ENCODE assay signal across 8 cellular contexts in genomic region chr19:42219812-42220750, GRCh38. TPM values are rescaled to one million over a fixed set of nuclear protein-coding genes. Genes with fewer than 3 reads are reported as not detected.
DNase-seq lines count a peak whose midpoint lies in the region; ATAC-seq, FAIRE-seq and TF ChIP-seq lines count a peak whose summit lies in the region.

Gene ZNF526 (plus strand): TSS chr19:42220312. CDS start chr19:42224404, 4,092 bp downstream.

- TF ChIP-seq CTCF in keratinocyte (optimal IDR thresholded peaks at IDR 0.05 in 1 of 3, IDR thresholded peaks at IDR 0.05 in 1 of 3, conservative IDR thresholded peaks at IDR 0.05 in 1 of 3; ENCODE audit: extremely low read depth in 1 of 3, insufficient read depth in 2 of 3, low read length in 3 of 3), result no peak

- dilution Hi-C loops in keratinocyte (cut with MboI; ENCODE audit: extremely low pct_ligation_motif_present, low sequenced_read_pairs), result no loop called here

- peak; percentile 74 for ATAC-seq in HG03432 (IDR thresholded peaks at IDR 0.05; ENCODE audit: unreplicated experiment)

- peak within 1 kb of the TSS; percentile 90 for H3K27ac ChIP-seq in keratinocyte (ENCODE audit: control insufficient read depth, insufficient read depth, low read length)

- H3K9me3 ChIP-seq in keratinocyte (ENCODE audit: control insufficient read depth, low read depth, low read length), result no peaks in the 10 kb centered on the region

- H3K9ac ChIP-seq in keratinocyte (ENCODE audit: control insufficient read depth, extremely low read depth, insufficient read depth, low read length), result peak within 1 kb of the TSS; percentile 94

- no peaks in the 10 kb centered on the region for H3K27me3 ChIP-seq in keratinocyte (ENCODE audit: control insufficient read depth, extremely low read depth, insufficient read depth, low read length)

- H3K9me1 ChIP-seq in keratinocyte (ENCODE audit: control insufficient read depth, extremely low read depth, insufficient read depth, low read length), result peaks cover 2% of the 10 kb centered on the region

- peak; percentile 83 for FAIRE-seq in keratinocyte (lab: Jason Lieb, UNC)

- peak; percentile 91 to 93 for DNase-seq in AML-193 (lab: John Stamatoyannopoulos, UW)
- DNase-seq in NCI-H510A (lab: John Stamatoyannopoulos, UW), result peak; percentile 91
- DNase-seq in activated CD4-positive, CD25-positive, alpha-beta regulatory T cell treated with anti-CD3 and anti-CD28 coated beads, Interleukin-2, amount 50 U/mL, for 72 hours, result peak; percentile 96
- peak; percentile 87 to 97 for DNase-seq in cerebellar nuclear complex (lab: John Stamatoyannopoulos, UW)
- peak; percentile 94 for DNase-seq in keratinocyte (ENCODE audit: low read depth, low spot score)
- peak; percentile 94 to 95 (median 95) for DNase-seq in stimulated activated CD4-positive, alpha-beta T cell treated with anti-CD3 and anti-CD28 coated beads, Interleukin-12 subunit alpha, Interleukin-12 subunit beta, amount 100 ng/mL, for 48 hours (ENCODE audit: low read depth in 2 of 3, low spot score in 1 of 3)

- H2AFZ ChIP-seq in keratinocyte (ENCODE audit: control insufficient read depth, low read length), result peak within 1 kb of the TSS; percentile 90

- H4K20me1 ChIP-seq in keratinocyte (ENCODE audit: control insufficient read depth, extremely low read depth, insufficient read depth, low read length), result peaks cover 6% of the 10 kb centered on the region

- H3K79me2 ChIP-seq in keratinocyte (ENCODE audit: control insufficient read depth, insufficient read depth, low read length), result peaks cover 64% of the 10 kb centered on the region

- peak within 1 kb of the TSS; percentile 88 for H3K4me2 ChIP-seq in keratinocyte (ENCODE audit: control insufficient read depth, extremely low read depth, insufficient read depth, low read depth, low read length)

- peaks cover 15 to 30% of the 10 kb centered on the region in 2 experiments for H3K36me3 ChIP-seq in keratinocyte (ENCODE audit: control insufficient read depth in 2 of 2, extremely low read depth in 1 of 2, insufficient read depth in 2 of 2, low read length in 2 of 2)

- peak within 1 kb of the TSS; percentile 94 to 97 (median 95) for H3K4me3 ChIP-seq in keratinocyte (ENCODE audit: control insufficient read depth in 2 of 3, extremely low read depth in 1 of 3, insufficient read depth in 2 of 3, low read depth in 1 of 3, low read length in 3 of 3)

- peak; percentile 82 for TF ChIP-seq POLR2A in GM19193 (IDR thresholded peaks at IDR 0.05; ENCODE audit: extremely low read depth, insufficient read depth, insufficient read length)

- peaks cover 34% of the 10 kb centered on the region for H3K4me1 ChIP-seq in keratinocyte (ENCODE audit: control insufficient read depth, extremely low read depth, insufficient read depth, low read length)

RNA-seq across cellular contexts. Expression of gene ZNF526, which starts in this region (rescaled TPM):
- 5.0 to 9.3 TPM (median 5.4 TPM) in 3 replicates for polyA plus RNA-seq in keratinocyte
- 2.6 TPM for polyA plus RNA-seq in keratinocyte (2011; ENCODE audit: low read depth)
- 3.5 and 5.4 TPM in 2 replicates for polyA plus RNA-seq in keratinocyte (2011; cell fraction: cytosol; rRNA removed)
- 8.5 and 9.5 TPM in 2 replicates for polyA plus RNA-seq in keratinocyte (2011; cell fraction: nucleus; rRNA removed)
- 3.0 and 10.6 TPM in 2 replicates for polyA plus RNA-seq in keratinocyte (2012; ENCODE audit: low replicate concordance)
- polyA minus RNA-seq in keratinocyte, result 12.2 to 20.7 TPM (median 12.3 TPM) in 3 replicates
- 15.5 TPM for polyA minus RNA-seq in keratinocyte (2011; cell fraction: cytosol; rRNA and poly(A)+ RNA removed)
- polyA minus RNA-seq in keratinocyte (2011; cell fraction: nucleus; rRNA and poly(A)+ RNA removed), result 9.7 and 14.7 TPM in 2 replicates

Comparison
In these comparisons a context has a peak if more than half of its experiments do, and no peak if none do; other contexts are left out.
1. Peak in every context shown above with its lines: DNase-seq, ATAC-seq, H3K4me3 ChIP-seq and H3K27ac ChIP-seq.